Comparison of ENCODE assay signal across 1 cellular context in genomic region chr6:28884423-28885148, GRCh38.
TF ChIP-seq lines count a peak whose summit lies in the region.

No MANE protein-coding gene starts in this region.

TF ChIP-seq in GM23338, 12 proteins besides CTCF, POLR2A, EP300 and RAD21 (continued from another document):
- no peak for TF ChIP-seq ZNF462 (CRISPR knock-in tag; IDR thresholded peaks at IDR 0.05)
